Comparison of ENCODE assay signal across 28 cellular contexts in genomic region chr18:56835331-56835730, GRCh38.
DNase-seq lines count a peak whose midpoint lies in the region; ATAC-seq, FAIRE-seq and TF ChIP-seq lines count a peak whose summit lies in the region.
"Had no signal": no experiment of that assay in that cellular context is flagged by ENCODE, and none has a peak within 500 bp of the region (broad histone marks: within the 10 kb centered on the region; RNA-seq: fewer than 3 reads in every experiment).

No MANE protein-coding gene starts in this region.

- peak; percentile 9 for FAIRE-seq in astrocyte (lab: Jason Lieb, UNC)
- FAIRE-seq: GM12891, H1, HTR-8/SVneo had no signal

- no peak overlapping the region for H3K27ac Mint-ChIP-seq in astrocyte (ENCODE audit: unreplicated experiment)
- H3K27ac Mint-ChIP-seq: CD4-positive, alpha-beta T cell had no signal

- H3K9me3 ChIP-seq in astrocyte (ENCODE audit: insufficient read depth, low read depth, low read length) (no peaks in the 10 kb centered on the region), skeletal muscle satellite cell (replicated peaks; ENCODE audit: low read length) (no peaks in the 10 kb centered on the region), osteoblast (ENCODE audit: low read depth, low read length) (no peaks in the 10 kb centered on the region)
- H3K9me3 ChIP-seq: BLaER1 treated with 17β-estradiol and CSF1 and Interleukin-3, amounts not matched to agents 10 nM and 100 nM had no signal

- H3K4me3 Mint-ChIP-seq in astrocyte (ENCODE audit: unreplicated experiment): no peak overlapping the region
- H3K4me3 Mint-ChIP-seq: CD4-positive, alpha-beta T cell had no signal

- no peak for TF ChIP-seq CTCF in astrocyte (IDR thresholded peaks at IDR 0.05; ENCODE audit: insufficient read depth, low read depth, low read length)
- TF ChIP-seq CTCF in osteoblast (IDR thresholded peaks at IDR 0.05; ENCODE audit: extremely low read depth, low read depth, low read length): no peak

- H3K27me3 Mint-ChIP-seq in astrocyte (ENCODE audit: low read depth, unreplicated experiment): no peaks in the 10 kb centered on the region
- H3K27me3 Mint-ChIP-seq: CD4-positive, alpha-beta T cell had no signal

- H3K4me1 ChIP-seq in astrocyte (ENCODE audit: insufficient read depth, low read length): no peaks in the 10 kb centered on the region
- peaks cover 11% of the 10 kb centered on the region for H3K4me1 ChIP-seq in skeletal muscle satellite cell (ENCODE audit: control insufficient read depth, insufficient read depth, low read length)
- peaks cover 4% of the 10 kb centered on the region for H3K4me1 ChIP-seq in osteoblast (ENCODE audit: insufficient read depth, low read length)
- H3K4me1 ChIP-seq: BLaER1 treated with 17β-estradiol and CSF1 and Interleukin-3, amounts not matched to agents 10 nM and 100 nM had no signal

- H3K36me3 Mint-ChIP-seq in astrocyte (ENCODE audit: low read depth, unreplicated experiment): no peaks in the 10 kb centered on the region

- H3K9ac ChIP-seq in astrocyte (ENCODE audit: low read length): no peak overlapping the region
- no peak overlapping the region for H3K9ac ChIP-seq in skeletal muscle satellite cell (ENCODE audit: low read depth, low read length)
- H3K9ac ChIP-seq: BLaER1 treated with 17β-estradiol and CSF1 and Interleukin-3, amounts not matched to agents 10 nM and 100 nM had no signal

- DNase-seq in ELR (ENCODE audit: low read depth) (peak; percentile 36), HS-5 (ENCODE audit: low read depth) (peak; percentile 8), astrocyte (ENCODE audit: low read depth) (peak; percentile 12), SKM-1 (lab: John Stamatoyannopoulos, UW; ENCODE audit: unreplicated experiment) (no peak), cerebellum (ENCODE audit: low spot score) (no peak), osteoblast (ENCODE audit: insufficient read length, low spot score, missing footprints) (no peak)
- DNase-seq: AML-193; CD4-positive, alpha-beta T cell; GDM1; KBM-7; MV-4-11; NCI-H1105; NCI-H146; NCI-H1930; NCI-H2107; NCI-H524 treated with DMSO at 0.1 percent for 48 hours; NCI-H82; SIG-M5; SW 1271 had no signal

- ATAC-seq in HG02642 (IDR thresholded peaks at IDR 0.05; ENCODE audit: poor library complexity, unreplicated experiment): no peak
- ATAC-seq: HCT116 had no signal

- H4K20me1 ChIP-seq in astrocyte (ENCODE audit: insufficient read depth, low read length): no peaks in the 10 kb centered on the region
- no peaks in the 10 kb centered on the region for H4K20me1 ChIP-seq in osteoblast (ENCODE audit: insufficient read depth, low read length)
- H4K20me1 ChIP-seq: BLaER1 treated with 17β-estradiol and CSF1 and Interleukin-3, amounts not matched to agents 10 nM and 100 nM had no signal

- H3K4me1 Mint-ChIP-seq in astrocyte (ENCODE audit: low read depth, unreplicated experiment): peaks cover 12% of the 10 kb centered on the region

- no peak overlapping the region for H2AFZ ChIP-seq in astrocyte (ENCODE audit: low read depth, low read length)
- H2AFZ ChIP-seq in osteoblast (ENCODE audit: low read length): no peak overlapping the region

- H3K27ac ChIP-seq in astrocyte (ENCODE audit: low read depth, low read length) (no peak overlapping the region), osteoblast (ENCODE audit: low read depth, low read length) (no peak overlapping the region)
- H3K27ac ChIP-seq: BLaER1 treated with 17β-estradiol and CSF1 and Interleukin-3, amounts not matched to agents 10 nM and 100 nM; RWPE1; SK-N-MC had no signal

- H3K9me3 Mint-ChIP-seq in astrocyte (ENCODE audit: unreplicated experiment): no peaks in the 10 kb centered on the region
- H3K9me3 Mint-ChIP-seq: CD4-positive, alpha-beta T cell had no signal

- H3K79me2 ChIP-seq in astrocyte (ENCODE audit: insufficient read depth, low read length) (no peaks in the 10 kb centered on the region), osteoblast (ENCODE audit: insufficient read depth, low read length) (no peaks in the 10 kb centered on the region)

- H3K27me3 ChIP-seq in astrocyte (ENCODE audit: insufficient read depth, low read length) (no peaks in the 10 kb centered on the region), skeletal muscle satellite cell (ENCODE audit: control insufficient read depth, insufficient read depth, low read length) (no peaks in the 10 kb centered on the region), osteoblast (ENCODE audit: insufficient read depth, low read length) (no peaks in the 10 kb centered on the region)
- H3K27me3 ChIP-seq: BLaER1 treated with 17β-estradiol and CSF1 and Interleukin-3, amounts not matched to agents 10 nM and 100 nM had no signal

- H3K4me2 ChIP-seq in astrocyte (ENCODE audit: low read length) (peak overlapping the region; percentile 30), skeletal muscle satellite cell (ENCODE audit: low read length) (peak overlapping the region; percentile 43), osteoblast (ENCODE audit: insufficient read depth, low read length) (no peak overlapping the region)
- H3K4me2 ChIP-seq: BLaER1 treated with 17β-estradiol and CSF1 and Interleukin-3, amounts not matched to agents 10 nM and 100 nM had no signal

- H3K36me3 ChIP-seq in astrocyte (ENCODE audit: insufficient read depth, low read length): no peaks in the 10 kb centered on the region
- H3K36me3 ChIP-seq in skeletal muscle satellite cell (ENCODE audit: insufficient read depth, low read length): no peaks in the 10 kb centered on the region
- H3K36me3 ChIP-seq in osteoblast (ENCODE audit: insufficient read depth, low read length): no peaks in the 10 kb centered on the region

- H3K4me3 ChIP-seq in astrocyte (ENCODE audit: insufficient read depth, low read depth, low read length) (no peak overlapping the region), skeletal muscle satellite cell (ENCODE audit: low read length) (no peak overlapping the region), osteoblast (ENCODE audit: insufficient read depth, low read length) (no peak overlapping the region)
- H3K4me3 ChIP-seq: BLaER1 treated with 17β-estradiol and CSF1 and Interleukin-3, amounts not matched to agents 10 nM and 100 nM; SK-N-MC had no signal

Comparison
In these comparisons a context has a peak if more than half of its experiments do, and no peak if none do; other contexts are left out.
1. DNase-seq: peak in ELR (single experiment), HS-5 (single experiment) and astrocyte (single experiment); none in SKM-1 (single experiment), cerebellum (single experiment) and osteoblast (single experiment).